16 cellular contexts compared by ENCODE assay signal in genomic region chr17:66483946-66484345, GRCh38.
DNase-seq lines count a peak whose midpoint lies in the region; ATAC-seq and TF ChIP-seq lines count a peak whose summit lies in the region.
"Had no signal": no experiment of that assay in that cellular context is flagged by ENCODE, and none has a peak within 500 bp of the region (broad histone marks: within the 10 kb centered on the region; RNA-seq: fewer than 3 reads in every experiment).

No MANE protein-coding gene starts in this region.

- peaks cover 7% of the 10 kb centered on the region for H3K4me1 ChIP-seq in OCI-LY3 (ENCODE audit: low read length)
- no peaks in the 10 kb centered on the region for H3K4me1 ChIP-seq in PC-9 (replicated peaks; ENCODE audit: insufficient read depth)
- H3K4me1 ChIP-seq: BLaER1 had no signal

- no peaks in the 10 kb centered on the region for H3K9me2 ChIP-seq in PC-9 (ENCODE audit: insufficient read depth)

- TF ChIP-seq CTCF in OCI-LY3 (IDR thresholded peaks at IDR 0.05; ENCODE audit: low read depth, low read length) (no peak), PC-9 (conservative IDR thresholded peaks at IDR 0.05) (no peak)

- H3K79me2 ChIP-seq in OCI-LY3 (ENCODE audit: low read length): no peaks in the 10 kb centered on the region
- no peaks in the 10 kb centered on the region for H3K79me2 ChIP-seq in PC-9 (ENCODE audit: low read depth)

- 0 out of 2 replicates have a peak overlapping the region, but pooled peaks have one; percentile 24 for H2AFZ ChIP-seq in OCI-LY3 (ENCODE audit: low read depth, low read length)
- no peak overlapping the region for H2AFZ ChIP-seq in PC-9

- no peaks in the 10 kb centered on the region for H4K20me1 ChIP-seq in OCI-LY3 (ENCODE audit: insufficient read depth, low read length)
- no peaks in the 10 kb centered on the region for H4K20me1 ChIP-seq in PC-9 (ENCODE audit: insufficient read depth)
- H4K20me1 ChIP-seq: BLaER1 had no signal

- in situ Hi-C loops in Caki2 (cut with HindIII; ENCODE audit: low pct_unique_long_range_greater_than_20kb, low sequenced_read_pairs): no loop called here

- no peak for DNase-seq in activated CD4-positive, alpha-beta T cell treated with anti-CD3 and anti-CD28 coated beads for 36 hours
- no peak for DNase-seq in activated CD4-positive, alpha-beta T cell treated with anti-CD3 and anti-CD28 coated beads for 1 hour
- peak; percentile 79 for DNase-seq in Caki2 (ENCODE audit: low read depth)
- peak; percentile 75 for DNase-seq in left kidney (ENCODE audit: low read depth, low spot score)
- no peak for DNase-seq in activated T-helper 2 cell treated with anti-CD3 and anti-CD28 coated beads, Interferon-gamma antibody, Interleukin-2, Interleukin-4, amounts not matched to agents 10 μg/mL and 5 μg/mL and 100 μg/mL, durations not matched to agents 14 hours and 24 hours and 36 hours (ENCODE audit: low spot score)
- no peak for DNase-seq in PC-9
- no peak for DNase-seq in NCI-H1694 treated with DMSO at 0.1 percent for 48 hours (lab: John Stamatoyannopoulos, UW)
- DNase-seq: 8988T; AML-193; Calu3; CD4-positive, CD25-positive, alpha-beta regulatory T cell; DMS 273 treated with DMSO at 0.1 percent for 48 hours; GOT3; H9 had no signal

- H3K4me2 ChIP-seq in OCI-LY3 (ENCODE audit: low read length) (peak overlapping the region; percentile 32), PC-9 (no peak overlapping the region)
- H3K4me2 ChIP-seq: BLaER1 had no signal

- no peaks in the 10 kb centered on the region for H3K9me3 ChIP-seq in OCI-LY3 (ENCODE audit: insufficient read depth, low read length)
- H3K9me3 ChIP-seq in PC-9 (ENCODE audit: insufficient read depth, low read depth): no peaks in the 10 kb centered on the region
- H3K9me3 ChIP-seq: BLaER1 had no signal

- H3K27me3 Mint-ChIP-seq in activated CD4-positive, alpha-beta T cell treated with anti-CD3 and anti-CD28 coated beads for 36 hours: no peaks in the 10 kb centered on the region
- H3K27me3 Mint-ChIP-seq in activated T-helper 2 cell treated with anti-CD3 and anti-CD28 coated beads, Interferon-gamma antibody, Interleukin-2, Interleukin-4, amounts not matched to agents 10 μg/mL and 5 μg/mL and 100 μg/mL, durations not matched to agents 14 hours and 24 hours and 36 hours (ENCODE audit: low read depth): no peaks in the 10 kb centered on the region
- H3K27me3 Mint-ChIP-seq: CD4-positive, CD25-positive, alpha-beta regulatory T cell had no signal

- peaks cover 64% of the 10 kb centered on the region for H3K4me1 Mint-ChIP-seq in activated CD4-positive, alpha-beta T cell treated with anti-CD3 and anti-CD28 coated beads for 36 hours
- H3K4me1 Mint-ChIP-seq in activated T-helper 2 cell treated with anti-CD3 and anti-CD28 coated beads, Interferon-gamma antibody, Interleukin-2, Interleukin-4, amounts not matched to agents 10 μg/mL and 5 μg/mL and 100 μg/mL, durations not matched to agents 14 hours and 24 hours and 36 hours (ENCODE audit: low read depth): peaks cover 55% of the 10 kb centered on the region

- POLR2A ChIA-PET in activated CD4-positive, alpha-beta T cell treated with anti-CD3 and anti-CD28 coated beads for 36 hours (lab: Charles Lee): no interaction called here
- POLR2A ChIA-PET in PC-9 (lab: Charles Lee; ENCODE audit: unreplicated experiment): interaction anchor here (0.6 to 0.7 kb wide), 2 partner anchors 168 to 1149 kb away, joined by 3 to 11 read pairs; no protein-coding TSS in a partner anchor

- CTCF ChIA-PET in activated CD4-positive, alpha-beta T cell treated with anti-CD3 and anti-CD28 coated beads for 36 hours (lab: Charles Lee): interaction anchor here (0.6 kb wide), 2 partner anchors 9 to 13 kb away, joined by 3 to 4 read pairs; no protein-coding TSS in a partner anchor
- CTCF ChIA-PET in PC-9 (lab: Charles Lee): interaction anchor here (0.6 kb wide), 1 partner anchor 35 kb away, joined by 7 read pairs; no protein-coding TSS in a partner anchor

- H3K4me3 ChIP-seq in OCI-LY3 (ENCODE audit: low read length): 0 out of 2 replicates have a peak overlapping the region, but pooled peaks have one; percentile 13
- H3K4me3 ChIP-seq in PC-9: no peak overlapping the region
- H3K4me3 ChIP-seq: BLaER1 had no signal

- intact Hi-C loops in activated CD4-positive, alpha-beta T cell treated with anti-CD3 and anti-CD28 coated beads for 36 hours (cut with DNase I, micrococcal nuclease): no loop called here
- intact Hi-C loops in activated T-helper 2 cell treated with anti-CD3 and anti-CD28 coated beads, Interferon-gamma antibody, Interleukin-2, Interleukin-4, amounts not matched to agents 10 μg/mL and 5 μg/mL and 100 μg/mL, durations not matched to agents 14 hours and 24 hours and 36 hours (cut with micrococcal nuclease): no loop called here
- intact Hi-C loops in PC-9 (cut with micrococcal nuclease; ENCODE audit: unreplicated experiment): no loop called here

- H3K4me3 Mint-ChIP-seq in activated CD4-positive, alpha-beta T cell treated with anti-CD3 and anti-CD28 coated beads for 36 hours: no peak overlapping the region
- no peak overlapping the region for H3K4me3 Mint-ChIP-seq in activated T-helper 2 cell treated with anti-CD3 and anti-CD28 coated beads, Interferon-gamma antibody, Interleukin-2, Interleukin-4, amounts not matched to agents 10 μg/mL and 5 μg/mL and 100 μg/mL, durations not matched to agents 14 hours and 24 hours and 36 hours (ENCODE audit: low read depth)
- H3K4me3 Mint-ChIP-seq: CD4-positive, CD25-positive, alpha-beta regulatory T cell; H9 had no signal

- no TSS peak for BruUV-seq in PC-9 (replicated peaks; lab: Mats Ljungman, UMichigan)

- H3K9me3 Mint-ChIP-seq in activated CD4-positive, alpha-beta T cell treated with anti-CD3 and anti-CD28 coated beads for 36 hours (ENCODE audit: low read depth): peaks cover 2% of the 10 kb centered on the region
- peaks cover 2% of the 10 kb centered on the region for H3K9me3 Mint-ChIP-seq in activated T-helper 2 cell treated with anti-CD3 and anti-CD28 coated beads, Interferon-gamma antibody, Interleukin-2, Interleukin-4, amounts not matched to agents 10 μg/mL and 5 μg/mL and 100 μg/mL, durations not matched to agents 14 hours and 24 hours and 36 hours

- H3F3A ChIP-seq in PC-9 (ENCODE audit: insufficient read depth, low read depth): no peaks in the 10 kb centered on the region

- ATAC-seq in activated CD4-positive, alpha-beta T cell treated with anti-CD3 and anti-CD28 coated beads for 36 hours: peak; percentile 47

- H3K27ac ChIP-seq in OCI-LY3 (ENCODE audit: low read length) (no peak overlapping the region), PC-9 (no peak overlapping the region)
- H3K27ac ChIP-seq: BLaER1 had no signal

- no peak overlapping the region for H3K27ac Mint-ChIP-seq in activated CD4-positive, alpha-beta T cell treated with anti-CD3 and anti-CD28 coated beads for 36 hours
- H3K27ac Mint-ChIP-seq in activated T-helper 2 cell treated with anti-CD3 and anti-CD28 coated beads, Interferon-gamma antibody, Interleukin-2, Interleukin-4, amounts not matched to agents 10 μg/mL and 5 μg/mL and 100 μg/mL, durations not matched to agents 14 hours and 24 hours and 36 hours: no peak overlapping the region
- H3K27ac Mint-ChIP-seq: H9 had no signal

- H3K9ac ChIP-seq in OCI-LY3 (ENCODE audit: low read length): no peak overlapping the region
- H3K9ac ChIP-seq: BLaER1 had no signal

- H3K27me3 ChIP-seq in OCI-LY3 (ENCODE audit: low read depth, low read length) (peaks cover 11% of the 10 kb centered on the region; the same call in 1 of the 2 replicates), PC-9 (ENCODE audit: insufficient read depth, low read depth) (no peaks in the 10 kb centered on the region)
- H3K27me3 ChIP-seq: BLaER1 had no signal

- peaks cover 26% of the 10 kb centered on the region for H3K36me3 Mint-ChIP-seq in activated CD4-positive, alpha-beta T cell treated with anti-CD3 and anti-CD28 coated beads for 36 hours (ENCODE audit: low read depth)
- H3K36me3 Mint-ChIP-seq in activated T-helper 2 cell treated with anti-CD3 and anti-CD28 coated beads, Interferon-gamma antibody, Interleukin-2, Interleukin-4, amounts not matched to agents 10 μg/mL and 5 μg/mL and 100 μg/mL, durations not matched to agents 14 hours and 24 hours and 36 hours (ENCODE audit: low read depth): peaks cover 51% of the 10 kb centered on the region

- H3K36me3 ChIP-seq in OCI-LY3 (replicated peaks; ENCODE audit: low read depth, low read length) (no peaks in the 10 kb centered on the region), PC-9 (ENCODE audit: low read depth) (no peaks in the 10 kb centered on the region)
- H3K36me3 ChIP-seq: BLaER1 had no signal

Comparison
In these comparisons a context has a peak if more than half of its experiments do, and no peak if none do; other contexts are left out.
1. DNase-seq: peak in Caki2 (single experiment) and left kidney (single experiment); none in activated CD4-positive, alpha-beta T cell treated with anti-CD3 and anti-CD28 coated beads for 36 hours (single experiment), activated CD4-positive, alpha-beta T cell treated with anti-CD3 and anti-CD28 coated beads for 1 hour (single experiment), activated T-helper 2 cell treated with anti-CD3 and anti-CD28 coated beads, Interferon-gamma antibody, Interleukin-2, Interleukin-4, amounts not matched to agents 10 μg/mL and 5 μg/mL and 100 μg/mL, durations not matched to agents 14 hours and 24 hours and 36 hours (single experiment), PC-9 (0 of 2) and NCI-H1694 treated with DMSO at 0.1 percent for 48 hours (single experiment).